In genomic region chr10:2079603-2080078, GRCh38 we compare ENCODE assay signal across 1 cellular context.
TF ChIP-seq lines count a peak whose summit lies in the region.

No MANE protein-coding gene starts in this region.

TF ChIP-seq in GM12878, 131 proteins besides CTCF, POLR2A, EP300 and RAD21 (continued from another document and continues in another):
- TF ChIP-seq, protein P1, sequence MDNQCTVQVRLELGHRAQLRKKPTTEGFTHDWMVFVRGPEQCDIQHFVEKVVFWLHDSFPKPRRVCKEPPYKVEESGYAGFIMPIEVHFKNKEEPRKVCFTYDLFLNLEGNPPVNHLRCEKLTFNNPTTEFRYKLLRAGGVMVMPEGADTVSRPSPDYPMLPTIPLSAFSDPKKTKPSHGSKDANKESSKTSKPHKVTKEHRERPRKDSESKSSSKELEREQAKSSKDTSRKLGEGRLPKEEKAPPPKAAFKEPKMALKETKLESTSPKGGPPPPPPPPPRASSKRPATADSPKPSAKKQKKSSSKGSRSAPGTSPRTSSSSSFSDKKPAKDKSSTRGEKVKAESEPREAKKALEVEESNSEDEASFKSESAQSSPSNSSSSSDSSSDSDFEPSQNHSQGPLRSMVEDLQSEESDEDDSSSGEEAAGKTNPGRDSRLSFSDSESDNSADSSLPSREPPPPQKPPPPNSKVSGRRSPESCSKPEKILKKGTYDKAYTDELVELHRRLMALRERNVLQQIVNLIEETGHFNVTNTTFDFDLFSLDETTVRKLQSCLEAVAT (IDR thresholded peaks at IDR 0.05): no peak
- TF ChIP-seq, protein P2, sequence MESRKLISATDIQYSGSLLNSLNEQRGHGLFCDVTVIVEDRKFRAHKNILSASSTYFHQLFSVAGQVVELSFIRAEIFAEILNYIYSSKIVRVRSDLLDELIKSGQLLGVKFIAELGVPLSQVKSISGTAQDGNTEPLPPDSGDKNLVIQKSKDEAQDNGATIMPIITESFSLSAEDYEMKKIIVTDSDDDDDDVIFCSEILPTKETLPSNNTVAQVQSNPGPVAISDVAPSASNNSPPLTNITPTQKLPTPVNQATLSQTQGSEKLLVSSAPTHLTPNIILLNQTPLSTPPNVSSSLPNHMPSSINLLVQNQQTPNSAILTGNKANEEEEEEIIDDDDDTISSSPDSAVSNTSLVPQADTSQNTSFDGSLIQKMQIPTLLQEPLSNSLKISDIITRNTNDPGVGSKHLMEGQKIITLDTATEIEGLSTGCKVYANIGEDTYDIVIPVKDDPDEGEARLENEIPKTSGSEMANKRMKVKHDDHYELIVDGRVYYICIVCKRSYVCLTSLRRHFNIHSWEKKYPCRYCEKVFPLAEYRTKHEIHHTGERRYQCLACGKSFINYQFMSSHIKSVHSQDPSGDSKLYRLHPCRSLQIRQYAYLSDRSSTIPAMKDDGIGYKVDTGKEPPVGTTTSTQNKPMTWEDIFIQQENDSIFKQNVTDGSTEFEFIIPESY (IDR thresholded peaks at IDR 0.05): no peak
- no peak for TF ChIP-seq ZBTB40 (IDR thresholded peaks at IDR 0.05; ENCODE audit: borderline replicate concordance)
- no peak for TF ChIP-seq MEF2A (IDR thresholded peaks at IDR 0.05; ENCODE audit: insufficient read depth, low read depth, low read length)
- no peak for TF ChIP-seq SMAD5 (IDR thresholded peaks at IDR 0.05; ENCODE audit: low read depth)
- no peak for TF ChIP-seq ETV6 (conservative IDR thresholded peaks at IDR 0.05 in 1 of 2, IDR thresholded peaks at IDR 0.05 in 1 of 2; ENCODE audit: borderline replicate concordance in 1 of 2, low read depth in 1 of 2)
- TF ChIP-seq FOXK2 (IDR thresholded peaks at IDR 0.05): no peak
- no peak for TF ChIP-seq TAF1 (IDR thresholded peaks at IDR 0.05; ENCODE audit: borderline replicate concordance, low read depth, low read length)
- no peak for TF ChIP-seq TBL1XR1 (IDR thresholded peaks at IDR 0.05; ENCODE audit: low read depth, low read length)
- 0 out of 4 replicates have a peak, but pooled peaks of 1 of the 2 experiments have one; percentile 16 for TF ChIP-seq IKZF2 (IDR thresholded peaks at IDR 0.05)
- TF ChIP-seq POLR2AphosphoS5 (IDR thresholded peaks at IDR 0.05; ENCODE audit: low read length): no peak
- peak; percentile 29; the same call in 1 of the 2 replicates for TF ChIP-seq MTA2 (IDR thresholded peaks at IDR 0.05; ENCODE audit: low read depth)
- TF ChIP-seq SKIL (IDR thresholded peaks at IDR 0.05; ENCODE audit: low read depth, poor library complexity, severe bottlenecking): no peak
- TF ChIP-seq, protein P3, sequence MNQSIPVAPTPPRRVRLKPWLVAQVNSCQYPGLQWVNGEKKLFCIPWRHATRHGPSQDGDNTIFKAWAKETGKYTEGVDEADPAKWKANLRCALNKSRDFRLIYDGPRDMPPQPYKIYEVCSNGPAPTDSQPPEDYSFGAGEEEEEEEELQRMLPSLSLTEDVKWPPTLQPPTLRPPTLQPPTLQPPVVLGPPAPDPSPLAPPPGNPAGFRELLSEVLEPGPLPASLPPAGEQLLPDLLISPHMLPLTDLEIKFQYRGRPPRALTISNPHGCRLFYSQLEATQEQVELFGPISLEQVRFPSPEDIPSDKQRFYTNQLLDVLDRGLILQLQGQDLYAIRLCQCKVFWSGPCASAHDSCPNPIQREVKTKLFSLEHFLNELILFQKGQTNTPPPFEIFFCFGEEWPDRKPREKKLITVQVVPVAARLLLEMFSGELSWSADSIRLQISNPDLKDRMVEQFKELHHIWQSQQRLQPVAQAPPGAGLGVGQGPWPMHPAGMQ (IDR thresholded peaks at IDR 0.05; ENCODE audit: borderline replicate concordance): no peak
- TF ChIP-seq NR2F1 (conservative IDR thresholded peaks at IDR 0.05): peak; percentile 45; the same call in 1 of the 2 replicates
- TF ChIP-seq SIN3A (IDR thresholded peaks at IDR 0.05; ENCODE audit: low read depth, low read length): no peak
- TF ChIP-seq CHD2 (IDR thresholded peaks at IDR 0.05; ENCODE audit: borderline replicate concordance, low read depth, low read length): no peak
- TF ChIP-seq POLR2AphosphoS2 (IDR thresholded peaks at IDR 0.05; ENCODE audit: low read depth, low read length): no peak
- TF ChIP-seq E2F8 (IDR thresholded peaks at IDR 0.05; ENCODE audit: low read depth, partially characterized antibody): no peak
- no peak for TF ChIP-seq BRCA1 (IDR thresholded peaks at IDR 0.05; ENCODE audit: low read depth, low read length)
- no peak for TF ChIP-seq TCF12 (IDR thresholded peaks at IDR 0.05; ENCODE audit: low read depth, low read length)
- peak; percentile 80 for TF ChIP-seq PKNOX1 (IDR thresholded peaks at IDR 0.05)
- no peak for TF ChIP-seq FOS (IDR thresholded peaks at IDR 0.05; ENCODE audit: borderline replicate concordance, extremely low read depth, insufficient read length)
- TF ChIP-seq, protein P4, sequence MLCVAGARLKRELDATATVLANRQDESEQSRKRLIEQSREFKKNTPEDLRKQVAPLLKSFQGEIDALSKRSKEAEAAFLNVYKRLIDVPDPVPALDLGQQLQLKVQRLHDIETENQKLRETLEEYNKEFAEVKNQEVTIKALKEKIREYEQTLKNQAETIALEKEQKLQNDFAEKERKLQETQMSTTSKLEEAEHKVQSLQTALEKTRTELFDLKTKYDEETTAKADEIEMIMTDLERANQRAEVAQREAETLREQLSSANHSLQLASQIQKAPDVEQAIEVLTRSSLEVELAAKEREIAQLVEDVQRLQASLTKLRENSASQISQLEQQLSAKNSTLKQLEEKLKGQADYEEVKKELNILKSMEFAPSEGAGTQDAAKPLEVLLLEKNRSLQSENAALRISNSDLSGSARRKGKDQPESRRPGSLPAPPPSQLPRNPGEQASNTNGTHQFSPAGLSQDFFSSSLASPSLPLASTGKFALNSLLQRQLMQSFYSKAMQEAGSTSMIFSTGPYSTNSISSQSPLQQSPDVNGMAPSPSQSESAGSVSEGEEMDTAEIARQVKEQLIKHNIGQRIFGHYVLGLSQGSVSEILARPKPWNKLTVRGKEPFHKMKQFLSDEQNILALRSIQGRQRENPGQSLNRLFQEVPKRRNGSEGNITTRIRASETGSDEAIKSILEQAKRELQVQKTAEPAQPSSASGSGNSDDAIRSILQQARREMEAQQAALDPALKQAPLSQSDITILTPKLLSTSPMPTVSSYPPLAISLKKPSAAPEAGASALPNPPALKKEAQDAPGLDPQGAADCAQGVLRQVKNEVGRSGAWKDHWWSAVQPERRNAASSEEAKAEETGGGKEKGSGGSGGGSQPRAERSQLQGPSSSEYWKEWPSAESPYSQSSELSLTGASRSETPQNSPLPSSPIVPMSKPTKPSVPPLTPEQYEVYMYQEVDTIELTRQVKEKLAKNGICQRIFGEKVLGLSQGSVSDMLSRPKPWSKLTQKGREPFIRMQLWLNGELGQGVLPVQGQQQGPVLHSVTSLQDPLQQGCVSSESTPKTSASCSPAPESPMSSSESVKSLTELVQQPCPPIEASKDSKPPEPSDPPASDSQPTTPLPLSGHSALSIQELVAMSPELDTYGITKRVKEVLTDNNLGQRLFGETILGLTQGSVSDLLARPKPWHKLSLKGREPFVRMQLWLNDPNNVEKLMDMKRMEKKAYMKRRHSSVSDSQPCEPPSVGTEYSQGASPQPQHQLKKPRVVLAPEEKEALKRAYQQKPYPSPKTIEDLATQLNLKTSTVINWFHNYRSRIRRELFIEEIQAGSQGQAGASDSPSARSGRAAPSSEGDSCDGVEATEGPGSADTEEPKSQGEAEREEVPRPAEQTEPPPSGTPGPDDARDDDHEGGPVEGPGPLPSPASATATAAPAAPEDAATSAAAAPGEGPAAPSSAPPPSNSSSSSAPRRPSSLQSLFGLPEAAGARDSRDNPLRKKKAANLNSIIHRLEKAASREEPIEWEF (IDR thresholded peaks at IDR 0.05; ENCODE audit: insufficient replicate concordance, low read depth, low read length): no peak
- TF ChIP-seq IRF4 (IDR thresholded peaks at IDR 0.05; ENCODE audit: low read depth, low read length): no peak
- TF ChIP-seq ZNF592 (IDR thresholded peaks at IDR 0.05): no peak
- 0 out of 2 replicates have a peak, but pooled peaks have one; percentile 32 for TF ChIP-seq IKZF1 (conservative IDR thresholded peaks at IDR 0.05)
- no peak for TF ChIP-seq YBX1 (IDR thresholded peaks at IDR 0.05)
- no peak for TF ChIP-seq SIX5 (IDR thresholded peaks at IDR 0.05; ENCODE audit: low read depth, low read length, severe bottlenecking)
